Comparison of ENCODE assay signal across 28 cellular contexts in genomic region chr15:57862761-57863160, GRCh38.
"Had no signal": no experiment of that assay in that cellular context is flagged by ENCODE, and none has a peak within 500 bp of the region (broad histone marks: within the 10 kb centered on the region; RNA-seq: fewer than 3 reads in every experiment).

No MANE protein-coding gene starts in this region.

- H3K36me3 ChIP-seq: ascending aorta, breast epithelium, gastrocnemius medialis had no signal

- DNase-seq: activated CD4-positive, alpha-beta memory T cell treated with anti-CD3 and anti-CD28 coated beads, Interleukin-2, amount 10 ng/mL, durations not matched to agents 7 days and 5 days; activated CD4-positive, alpha-beta T cell treated with anti-CD3 and anti-CD28 coated beads for 36 hours; activated CD4-positive, alpha-beta T cell treated with anti-CD3 and anti-CD28 coated beads, Interleukin-2, amount 10 ng/mL, durations not matched to agents 24 days and 14 days; activated CD4-positive, CD25-positive, alpha-beta regulatory T cell; activated CD4-positive, CD25-positive, alpha-beta regulatory T cell treated with anti-CD3 and anti-CD28 coated beads, Interleukin-2, amount 50 U/mL, for 72 hours; activated CD8-positive, alpha-beta memory T cell treated with anti-CD3 and anti-CD28 coated beads, Interleukin-2, amount 50 U/mL, for 48 hours; activated gamma-delta T cell; activated naive CD4-positive, alpha-beta T cell; activated naive CD4-positive, alpha-beta T cell treated with anti-CD3 and anti-CD28 coated beads, Interleukin-2, amount 10 ng/mL, durations not matched to agents 7 days and 5 days; activated naive CD8-positive, alpha-beta T cell treated with anti-CD3 and anti-CD28 coated beads, Interleukin-2, amount 10 ng/mL, durations not matched to agents 7 days and 5 days; activated T-cell treated with anti-CD3 and anti-CD28 coated beads for 4 hours; activated T-cell treated with anti-CD3 and anti-CD28 coated beads, Interleukin-2, amount 50 U/mL, for 24 hours; activated T-cell treated with anti-CD3 and anti-CD28 coated beads, Interleukin-2, amount 50 U/mL, for 72 hours; dorsolateral prefrontal cortex; effector memory CD4-positive, alpha-beta T cell; endodermal cell; foreskin fibroblast; gastrocnemius medialis; glutamatergic neuron; T-helper 2 cell had no signal

- H3K27ac Mint-ChIP-seq: activated CD4-positive, alpha-beta memory T cell treated with anti-CD3 and anti-CD28 coated beads, Interleukin-2, amount 10 ng/mL, durations not matched to agents 7 days and 5 days; activated CD4-positive, alpha-beta T cell treated with anti-CD3 and anti-CD28 coated beads for 36 hours; activated CD4-positive, alpha-beta T cell treated with anti-CD3 and anti-CD28 coated beads, Interleukin-2, amount 10 ng/mL, durations not matched to agents 24 days and 14 days; activated naive CD4-positive, alpha-beta T cell treated with anti-CD3 and anti-CD28 coated beads, Interleukin-2, amount 10 ng/mL, durations not matched to agents 7 days and 5 days; activated naive CD4-positive, alpha-beta T cell treated with anti-CD3 and anti-CD28 coated beads, Interleukin-2, amount 50 U/mL, for 72 hours; activated naive CD8-positive, alpha-beta T cell treated with anti-CD3 and anti-CD28 coated beads, Interleukin-2, amount 10 ng/mL, durations not matched to agents 7 days and 5 days; activated T-cell treated with anti-CD3 and anti-CD28 coated beads, Interleukin-2, amount 50 U/mL, for 24 hours; activated T-cell treated with anti-CD3 and anti-CD28 coated beads, Interleukin-2, amount 50 U/mL, for 72 hours; brain; dendritic cell treated with granulocyte-macrophage colony-stimulating factor and Interleukin-4, amounts not matched to agents 40 ng/mL and 50 ng/mL, for 4 days; endodermal cell had no signal

- H3K27ac ChIP-seq: ascending aorta, coronary artery, dorsolateral prefrontal cortex, gastrocnemius medialis had no signal

- H3K36me3 Mint-ChIP-seq: activated naive CD4-positive, alpha-beta T cell treated with anti-CD3 and anti-CD28 coated beads, Interleukin-2, amount 10 ng/mL, durations not matched to agents 7 days and 5 days; activated naive CD8-positive, alpha-beta T cell treated with anti-CD3 and anti-CD28 coated beads, Interleukin-2, amount 10 ng/mL, durations not matched to agents 7 days and 5 days; brain had no signal

- H3K4me3 Mint-ChIP-seq: activated CD4-positive, alpha-beta memory T cell treated with anti-CD3 and anti-CD28 coated beads, Interleukin-2, amount 10 ng/mL, durations not matched to agents 7 days and 5 days; activated CD4-positive, alpha-beta T cell treated with anti-CD3 and anti-CD28 coated beads for 36 hours; activated CD4-positive, alpha-beta T cell treated with anti-CD3 and anti-CD28 coated beads, Interleukin-2, amount 10 ng/mL, durations not matched to agents 24 days and 14 days; activated naive CD4-positive, alpha-beta T cell treated with anti-CD3 and anti-CD28 coated beads, Interleukin-2, amount 10 ng/mL, durations not matched to agents 7 days and 5 days; activated naive CD8-positive, alpha-beta T cell treated with anti-CD3 and anti-CD28 coated beads, Interleukin-2, amount 10 ng/mL, durations not matched to agents 7 days and 5 days; activated T-cell treated with anti-CD3 and anti-CD28 coated beads, Interleukin-2, amount 50 U/mL, for 24 hours; activated T-cell treated with anti-CD3 and anti-CD28 coated beads, Interleukin-2, amount 50 U/mL, for 72 hours; brain; central memory CD8-positive, alpha-beta T cell; dendritic cell treated with granulocyte-macrophage colony-stimulating factor and Interleukin-4, amounts not matched to agents 40 ng/mL and 50 ng/mL, for 4 days; endodermal cell had no signal

- H3K4me1 ChIP-seq: ascending aorta, breast epithelium, gastrocnemius medialis had no signal

- ATAC-seq: activated CD4-positive, alpha-beta T cell treated with anti-CD3 and anti-CD28 coated beads for 36 hours; activated naive CD4-positive, alpha-beta T cell treated with anti-CD3 and anti-CD28 coated beads, Interleukin-2, amount 50 U/mL, for 72 hours; activated T-cell treated with anti-CD3 and anti-CD28 coated beads, Interleukin-2, amount 50 U/mL, for 72 hours; esophagus mucosa; gastrocnemius medialis had no signal

- H3K4me3 ChIP-seq: ascending aorta, breast epithelium, coronary artery, dorsolateral prefrontal cortex, gastrocnemius medialis had no signal

- H3K9me3 ChIP-seq: ascending aorta, breast epithelium, gastrocnemius medialis had no signal

- H3K27me3 ChIP-seq: ascending aorta, gastrocnemius medialis had no signal

- H3K4me1 Mint-ChIP-seq: activated CD4-positive, alpha-beta memory T cell treated with anti-CD3 and anti-CD28 coated beads, Interleukin-2, amount 10 ng/mL, durations not matched to agents 7 days and 5 days; brain; endodermal cell had no signal

- H3K9me3 Mint-ChIP-seq: activated CD4-positive, alpha-beta memory T cell treated with anti-CD3 and anti-CD28 coated beads, Interleukin-2, amount 10 ng/mL, durations not matched to agents 7 days and 5 days; activated CD4-positive, alpha-beta T cell treated with anti-CD3 and anti-CD28 coated beads, Interleukin-2, amount 10 ng/mL, durations not matched to agents 24 days and 14 days; activated naive CD4-positive, alpha-beta T cell treated with anti-CD3 and anti-CD28 coated beads, Interleukin-2, amount 10 ng/mL, durations not matched to agents 7 days and 5 days; activated naive CD4-positive, alpha-beta T cell treated with anti-CD3 and anti-CD28 coated beads, Interleukin-2, amount 50 U/mL, for 72 hours; activated naive CD8-positive, alpha-beta T cell treated with anti-CD3 and anti-CD28 coated beads, Interleukin-2, amount 10 ng/mL, durations not matched to agents 7 days and 5 days; activated T-cell treated with anti-CD3 and anti-CD28 coated beads, Interleukin-2, amount 50 U/mL, for 24 hours; activated T-cell treated with anti-CD3 and anti-CD28 coated beads, Interleukin-2, amount 50 U/mL, for 72 hours; brain; central memory CD8-positive, alpha-beta T cell; dendritic cell treated with granulocyte-macrophage colony-stimulating factor and Interleukin-4, amounts not matched to agents 40 ng/mL and 50 ng/mL, for 4 days; endodermal cell had no signal
